12 cellular contexts compared by ENCODE assay signal in genomic region chr5:126138475-126139005, GRCh38.
DNase-seq lines count a peak whose midpoint lies in the region; ATAC-seq, FAIRE-seq and TF ChIP-seq lines count a peak whose summit lies in the region.
"Had no signal": no experiment of that assay in that cellular context is flagged by ENCODE, and none has a peak within 500 bp of the region (broad histone marks: within the 10 kb centered on the region; RNA-seq: fewer than 3 reads in every experiment).

No MANE protein-coding gene starts in this region.

- H3K36me3 ChIP-seq in mesendoderm (ENCODE audit: control insufficient read depth, insufficient read depth, low read length), result no peaks in the 10 kb centered on the region

- H3K23ac ChIP-seq in mesendoderm (ENCODE audit: low read length), result no peak overlapping the region

- H3K79me2 ChIP-seq in mesendoderm (ENCODE audit: control insufficient read depth, insufficient read depth, low read length), result no peaks in the 10 kb centered on the region

- no peak overlapping the region for H3K4me2 ChIP-seq in mesendoderm (ENCODE audit: low read length)

- H3K4me3 ChIP-seq in astrocyte of the spinal cord (ENCODE audit: low read depth, low read length) (no peak overlapping the region), mesendoderm (ENCODE audit: low read length) (no peak overlapping the region)

- no peak for TF ChIP-seq POLR2A in H54 (IDR thresholded peaks at IDR 0.05; ENCODE audit: low read depth, low read length)

- H3K4ac ChIP-seq in mesendoderm (ENCODE audit: low read depth, low read length), result no peak overlapping the region

- H3K79me1 ChIP-seq in mesendoderm (ENCODE audit: low read length), result no peaks in the 10 kb centered on the region

- no peak overlapping the region for H4K8ac ChIP-seq in mesendoderm (ENCODE audit: low read depth, low read length)

- TF ChIP-seq CTCF in astrocyte of the spinal cord (IDR thresholded peaks at IDR 0.05; ENCODE audit: low read depth, low read length), result no peak

- FAIRE-seq in H54 (lab: Jason Lieb, UNC), result no peak

- H2BK5ac ChIP-seq in mesendoderm (ENCODE audit: low read length), result no peak overlapping the region

- in situ Hi-C loops in astrocyte of the spinal cord (cut with HindIII; ENCODE audit: low sequenced_read_pairs), result no loop called here

- no peaks in the 10 kb centered on the region for H3K27me3 ChIP-seq in mesendoderm (ENCODE audit: insufficient read depth, low read length, poor library complexity)

- H3K27ac ChIP-seq in mesendoderm (ENCODE audit: low read depth, low read length), result no peak overlapping the region
- H3K27ac ChIP-seq: epithelial cell of prostate had no signal

- H3K4me1 ChIP-seq in mesendoderm (ENCODE audit: control insufficient read depth, low read depth, low read length), result peaks cover 4% of the 10 kb centered on the region

- no peak overlapping the region for H4K5ac ChIP-seq in mesendoderm (ENCODE audit: low read length)

- ATAC-seq in HG03175 (IDR thresholded peaks at IDR 0.05; ENCODE audit: unreplicated experiment), result no peak
- ATAC-seq: activated CD4-positive, alpha-beta T cell treated with anti-CD3 and anti-CD28 coated beads for 36 hours had no signal

- H2AK5ac ChIP-seq in mesendoderm (ENCODE audit: low read length), result no peak overlapping the region

- H2BK15ac ChIP-seq in mesendoderm (replicated peaks; ENCODE audit: low read depth), result no peak overlapping the region

- no CpG with 5 or more reads among the region's 3 CpGs for WGBS in mesendoderm (ENCODE audit: extremely low coverage, insufficient coverage, low lambda C conversion rate)

- no peak overlapping the region for H3K18ac ChIP-seq in mesendoderm (ENCODE audit: low read length)

- no peak overlapping the region for H3K9ac ChIP-seq in mesendoderm (ENCODE audit: low read length)

- DNase-seq in DMS53 (lab: John Stamatoyannopoulos, UW) (peak; percentile 61), M059J (ENCODE audit: low read depth) (peak; percentile 58), astrocyte of the spinal cord (ENCODE audit: low read depth, low spot score) (peak; percentile 35), mesendoderm (peak; percentile 57), NCI-H1694 (lab: John Stamatoyannopoulos, UW) (no peak), H54 (ENCODE audit: insufficient read length, low spot score) (no peak), OCI-M1 (lab: John Stamatoyannopoulos, UW) (no peak)
- DNase-seq: activated CD4-positive, alpha-beta T cell treated with anti-CD3 and anti-CD28 coated beads for 36 hours; activated naive CD4-positive, alpha-beta T cell treated with anti-CD3 and anti-CD28 coated beads, Interleukin-2, amount 10 ng/mL, durations not matched to agents 7 days and 5 days; stimulated activated naive CD4-positive, alpha-beta T cell treated with Interleukin-2 at 50 U/mL for 16 hours had no signal

- H3K56ac ChIP-seq in mesendoderm (ENCODE audit: low read length), result no peak overlapping the region

- H2BK120ac ChIP-seq in mesendoderm (ENCODE audit: low read depth, low read length), result no peak overlapping the region

Comparison
In these comparisons a context has a peak if more than half of its experiments do, and no peak if none do; other contexts are left out.
1. DNase-seq: peak in DMS53 (single experiment), M059J (single experiment), astrocyte of the spinal cord (single experiment) and mesendoderm (single experiment); none in NCI-H1694 (single experiment), H54 (single experiment) and OCI-M1 (single experiment).